In genomic region chr2:127067620-127068350, GRCh38 we compare ENCODE assay signal across 8 cellular contexts. TPM values are rescaled to one million over a fixed set of nuclear protein-coding genes. Genes with fewer than 3 reads are reported as not detected.
DNase-seq lines count a peak whose midpoint lies in the region; ATAC-seq and TF ChIP-seq lines count a peak whose summit lies in the region.

No MANE protein-coding gene starts in this region.

- no peak overlapping the region for H3K27ac Mint-ChIP-seq in activated T-helper 1 cell treated with anti-CD3 and anti-CD28 coated beads, Interleukin-12 subunit alpha, Interleukin-12 subunit beta, Interleukin-2, Interleukin-4 antibody, amounts not matched to agents 30 ng/mL and 10 ng/mL and 1 ng/mL, durations not matched to agents 14 hours and 24 hours and 36 hours
- H3K27ac Mint-ChIP-seq in neural crest cell (ENCODE audit: unreplicated experiment): peak overlapping the region; percentile 27

- no peak overlapping the region for H3K4me3 ChIP-seq in OCI-LY1 (ENCODE audit: low read depth, low read length, poor library complexity, severe bottlenecking)
- H3K4me3 ChIP-seq in testis: no peak overlapping the region

- H3K4me3 Mint-ChIP-seq in activated T-helper 1 cell treated with anti-CD3 and anti-CD28 coated beads, Interleukin-12 subunit alpha, Interleukin-12 subunit beta, Interleukin-2, Interleukin-4 antibody, amounts not matched to agents 30 ng/mL and 10 ng/mL and 1 ng/mL, durations not matched to agents 14 hours and 24 hours and 36 hours: no peak overlapping the region
- H3K4me3 Mint-ChIP-seq in neural crest cell: no peak overlapping the region

- 55 to 65% methylated on average over 17 to 19 of the region's 19 CpGs for WGBS in testis, 2 donors

- H3K4me1 Mint-ChIP-seq in activated T-helper 1 cell treated with anti-CD3 and anti-CD28 coated beads, Interleukin-12 subunit alpha, Interleukin-12 subunit beta, Interleukin-2, Interleukin-4 antibody, amounts not matched to agents 30 ng/mL and 10 ng/mL and 1 ng/mL, durations not matched to agents 14 hours and 24 hours and 36 hours (ENCODE audit: low read depth): peaks cover 14% of the 10 kb centered on the region
- peaks cover 17% of the 10 kb centered on the region for H3K4me1 Mint-ChIP-seq in neural crest cell

- H3K9me3 ChIP-seq in OCI-LY1 (ENCODE audit: low read length): no peaks in the 10 kb centered on the region
- no peaks in the 10 kb centered on the region for H3K9me3 ChIP-seq in testis

- H3K36me3 Mint-ChIP-seq in activated T-helper 1 cell treated with anti-CD3 and anti-CD28 coated beads, Interleukin-12 subunit alpha, Interleukin-12 subunit beta, Interleukin-2, Interleukin-4 antibody, amounts not matched to agents 30 ng/mL and 10 ng/mL and 1 ng/mL, durations not matched to agents 14 hours and 24 hours and 36 hours (ENCODE audit: low read depth): peaks cover 21% of the 10 kb centered on the region
- no peaks in the 10 kb centered on the region for H3K36me3 Mint-ChIP-seq in neural crest cell (ENCODE audit: low read depth)

- ATAC-seq in GM21529 (IDR thresholded peaks at IDR 0.05; ENCODE audit: unreplicated experiment): peak; percentile 38

- H3K27me3 Mint-ChIP-seq in activated T-helper 1 cell treated with anti-CD3 and anti-CD28 coated beads, Interleukin-12 subunit alpha, Interleukin-12 subunit beta, Interleukin-2, Interleukin-4 antibody, amounts not matched to agents 30 ng/mL and 10 ng/mL and 1 ng/mL, durations not matched to agents 14 hours and 24 hours and 36 hours (ENCODE audit: insufficient read depth): no peaks in the 10 kb centered on the region
- H3K27me3 Mint-ChIP-seq in neural crest cell (ENCODE audit: low read depth): no peaks in the 10 kb centered on the region

- no peaks in the 10 kb centered on the region for H3K9me2 ChIP-seq in OCI-LY1 (ENCODE audit: low read depth, low read length)

- peak; percentile 66 for TF ChIP-seq CTCF in OCI-LY1 (IDR thresholded peaks at IDR 0.05; ENCODE audit: low read length)
- TF ChIP-seq CTCF in neural crest cell (conservative IDR thresholded peaks at IDR 0.05): peak; percentile 72
- TF ChIP-seq CTCF in testis (IDR thresholded peaks at IDR 0.05): peak; percentile 69 to 82 (median 79)

- peak; percentile 60 for DNase-seq in COLO668 (lab: John Stamatoyannopoulos, UW; ENCODE audit: unreplicated experiment)
- peak; percentile 39 for DNase-seq in activated T-helper 1 cell treated with anti-CD3 and anti-CD28 coated beads, Interleukin-12 subunit alpha, Interleukin-12 subunit beta, Interleukin-2, Interleukin-4 antibody, amounts not matched to agents 30 ng/mL and 10 ng/mL and 1 ng/mL, durations not matched to agents 14 hours and 24 hours and 36 hours (ENCODE audit: low spot score)
- peak; percentile 50 for DNase-seq in fibroblast of gingiva (ENCODE audit: low read depth)
- peak; percentile 49 for DNase-seq in neural crest cell (ENCODE audit: low read depth, low spot score)
- peak; percentile 86 for DNase-seq in testis
- no peak for DNase-seq in GF-D8 (lab: John Stamatoyannopoulos, UW)

- intact Hi-C loops in activated T-helper 1 cell treated with anti-CD3 and anti-CD28 coated beads, Interleukin-12 subunit alpha, Interleukin-12 subunit beta, Interleukin-2, Interleukin-4 antibody, amounts not matched to agents 30 ng/mL and 10 ng/mL and 1 ng/mL, durations not matched to agents 14 hours and 24 hours and 36 hours (cut with micrococcal nuclease): loop anchor here (1.0 kb wide), 2 partner anchors 13 to 40 kb away; partner anchors contain the start of gene BIN1
- intact Hi-C loops in testis (cut with DNase I; ENCODE audit: low total_unique reads): no loop called here

- H3K36me3 ChIP-seq in OCI-LY1 (ENCODE audit: insufficient read depth, low read length): no peaks in the 10 kb centered on the region
- no peaks in the 10 kb centered on the region for H3K36me3 ChIP-seq in testis (ENCODE audit: low read depth, missing control alignments)

- H4K20me1 ChIP-seq in OCI-LY1 (ENCODE audit: insufficient read depth, low read length): no peaks in the 10 kb centered on the region

- H3K4me1 ChIP-seq in OCI-LY1 (ENCODE audit: insufficient read depth, low read length, severe bottlenecking) (no peaks in the 10 kb centered on the region), testis (peaks cover 20% of the 10 kb centered on the region)

- no peak overlapping the region for H3K4me2 ChIP-seq in OCI-LY1 (ENCODE audit: low read length)

- TF ChIP-seq POLR2A in testis (IDR thresholded peaks at IDR 0.05): no peak

- H2AFZ ChIP-seq in OCI-LY1 (ENCODE audit: low read length): no peak overlapping the region

- H3K9me3 Mint-ChIP-seq in activated T-helper 1 cell treated with anti-CD3 and anti-CD28 coated beads, Interleukin-12 subunit alpha, Interleukin-12 subunit beta, Interleukin-2, Interleukin-4 antibody, amounts not matched to agents 30 ng/mL and 10 ng/mL and 1 ng/mL, durations not matched to agents 14 hours and 24 hours and 36 hours: no peaks in the 10 kb centered on the region
- H3K9me3 Mint-ChIP-seq in neural crest cell: no peaks in the 10 kb centered on the region

- H3F3A ChIP-seq in OCI-LY1 (ENCODE audit: insufficient read depth, low read length): no peaks in the 10 kb centered on the region

- H3K9ac ChIP-seq in OCI-LY1 (ENCODE audit: low read length): no peak overlapping the region

- H3K27me3 ChIP-seq in OCI-LY1 (ENCODE audit: insufficient read depth, low read length) (no peaks in the 10 kb centered on the region), testis (no peaks in the 10 kb centered on the region)

- H3K79me2 ChIP-seq in OCI-LY1 (ENCODE audit: insufficient read depth, low read length): no peaks in the 10 kb centered on the region

- H3K27ac ChIP-seq in OCI-LY1 (ENCODE audit: low read depth, low read length, poor library complexity, severe bottlenecking) (no peak overlapping the region), testis (peak overlapping the region in 1 of 2 donors; percentile 5)

RNA-seq across cellular contexts. Expression of gene BIN1, which starts 39.2 kb away (rescaled TPM):
- total RNA-seq in activated T-helper 1 cell treated with anti-CD3 and anti-CD28 coated beads, Interleukin-12 subunit alpha, Interleukin-12 subunit beta, Interleukin-2, Interleukin-4 antibody, amounts not matched to agents 30 ng/mL and 10 ng/mL and 1 ng/mL, durations not matched to agents 14 hours and 24 hours and 36 hours: 38.4 and 41.9 TPM in 2 replicates
- total RNA-seq in neural crest cell (67.7 and 69.9 TPM in 2 replicates), testis (10 to 100 TPM; 25.0 to 28.7 TPM)
- polyA plus RNA-seq in testis (ENCODE audit: insufficient read depth, low read depth, low replicate concordance): 38.8 TPM
